ENCODE assay signal across 1 cellular context in the genomic region with DNA sequence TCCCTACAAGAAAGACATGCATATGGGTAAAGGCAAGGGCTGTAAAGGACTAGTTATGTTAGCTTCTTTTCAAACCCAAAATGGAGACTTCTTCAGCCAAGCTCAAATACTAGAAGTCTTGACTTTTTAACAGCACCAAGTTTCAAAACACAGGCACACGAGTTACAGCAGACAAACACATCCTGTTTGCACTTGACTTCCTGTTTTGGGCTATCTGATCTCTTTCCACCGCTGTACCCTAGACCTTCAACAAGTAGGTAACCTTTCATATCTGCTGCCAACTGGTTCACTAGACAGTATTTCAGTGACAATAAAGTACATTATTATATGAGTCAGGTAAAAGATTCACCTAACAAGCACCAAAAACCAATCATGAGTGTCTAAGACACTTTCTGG.
TF ChIP-seq lines count a peak whose summit lies in the region.

No MANE protein-coding gene starts in this region.

TF ChIP-seq in HepG2, 621 proteins besides CTCF, POLR2A, EP300 and RAD21 (continued from another document and continues in another):
- TF ChIP-seq TBX2 (CRISPR knock-in tag; IDR thresholded peaks at IDR 0.05; ENCODE audit: borderline replicate concordance): 0 out of 2 replicates have a peak, but pooled peaks have one; percentile 9
- TF ChIP-seq, protein P1, sequence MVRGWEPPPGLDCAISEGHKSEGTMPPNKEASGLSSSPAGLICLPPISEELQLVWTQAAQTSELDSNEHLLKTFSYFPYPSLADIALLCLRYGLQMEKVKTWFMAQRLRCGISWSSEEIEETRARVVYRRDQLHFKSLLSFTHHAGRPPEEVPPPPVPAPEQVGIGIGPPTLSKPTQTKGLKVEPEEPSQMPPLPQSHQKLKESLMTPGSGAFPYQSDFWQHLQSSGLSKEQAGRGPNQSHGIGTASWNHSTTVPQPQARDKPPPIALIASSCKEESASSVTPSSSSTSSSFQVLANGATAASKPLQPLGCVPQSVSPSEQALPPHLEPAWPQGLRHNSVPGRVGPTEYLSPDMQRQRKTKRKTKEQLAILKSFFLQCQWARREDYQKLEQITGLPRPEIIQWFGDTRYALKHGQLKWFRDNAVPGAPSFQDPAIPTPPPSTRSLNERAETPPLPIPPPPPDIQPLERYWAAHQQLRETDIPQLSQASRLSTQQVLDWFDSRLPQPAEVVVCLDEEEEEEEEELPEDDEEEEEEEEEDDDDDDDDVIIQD (CRISPR knock-in tag; IDR thresholded peaks at IDR 0.05; ENCODE audit: low read depth): 0 out of 2 replicates have a peak, but pooled peaks have one; percentile 32
- TF ChIP-seq FLYWCH1 (CRISPR knock-in tag; IDR thresholded peaks at IDR 0.05): no peak
- TF ChIP-seq, protein P2, sequence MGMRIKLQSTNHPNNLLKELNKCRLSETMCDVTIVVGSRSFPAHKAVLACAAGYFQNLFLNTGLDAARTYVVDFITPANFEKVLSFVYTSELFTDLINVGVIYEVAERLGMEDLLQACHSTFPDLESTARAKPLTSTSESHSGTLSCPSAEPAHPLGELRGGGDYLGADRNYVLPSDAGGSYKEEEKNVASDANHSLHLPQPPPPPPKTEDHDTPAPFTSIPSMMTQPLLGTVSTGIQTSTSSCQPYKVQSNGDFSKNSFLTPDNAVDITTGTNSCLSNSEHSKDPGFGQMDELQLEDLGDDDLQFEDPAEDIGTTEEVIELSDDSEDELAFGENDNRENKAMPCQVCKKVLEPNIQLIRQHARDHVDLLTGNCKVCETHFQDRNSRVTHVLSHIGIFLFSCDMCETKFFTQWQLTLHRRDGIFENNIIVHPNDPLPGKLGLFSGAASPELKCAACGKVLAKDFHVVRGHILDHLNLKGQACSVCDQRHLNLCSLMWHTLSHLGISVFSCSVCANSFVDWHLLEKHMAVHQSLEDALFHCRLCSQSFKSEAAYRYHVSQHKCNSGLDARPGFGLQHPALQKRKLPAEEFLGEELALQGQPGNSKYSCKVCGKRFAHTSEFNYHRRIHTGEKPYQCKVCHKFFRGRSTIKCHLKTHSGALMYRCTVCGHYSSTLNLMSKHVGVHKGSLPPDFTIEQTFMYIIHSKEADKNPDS (CRISPR knock-in tag; IDR thresholded peaks at IDR 0.05): no peak
- TF ChIP-seq FOXO1 (CRISPR knock-in tag; IDR thresholded peaks at IDR 0.05): peak; percentile 88; the same call in 1 of the 2 replicates
- TF ChIP-seq ZNF644 (CRISPR knock-in tag; IDR thresholded peaks at IDR 0.05; ENCODE audit: low read depth): 0 out of 2 replicates have a peak, but pooled peaks have one; percentile 41
- TF ChIP-seq, protein P3, sequence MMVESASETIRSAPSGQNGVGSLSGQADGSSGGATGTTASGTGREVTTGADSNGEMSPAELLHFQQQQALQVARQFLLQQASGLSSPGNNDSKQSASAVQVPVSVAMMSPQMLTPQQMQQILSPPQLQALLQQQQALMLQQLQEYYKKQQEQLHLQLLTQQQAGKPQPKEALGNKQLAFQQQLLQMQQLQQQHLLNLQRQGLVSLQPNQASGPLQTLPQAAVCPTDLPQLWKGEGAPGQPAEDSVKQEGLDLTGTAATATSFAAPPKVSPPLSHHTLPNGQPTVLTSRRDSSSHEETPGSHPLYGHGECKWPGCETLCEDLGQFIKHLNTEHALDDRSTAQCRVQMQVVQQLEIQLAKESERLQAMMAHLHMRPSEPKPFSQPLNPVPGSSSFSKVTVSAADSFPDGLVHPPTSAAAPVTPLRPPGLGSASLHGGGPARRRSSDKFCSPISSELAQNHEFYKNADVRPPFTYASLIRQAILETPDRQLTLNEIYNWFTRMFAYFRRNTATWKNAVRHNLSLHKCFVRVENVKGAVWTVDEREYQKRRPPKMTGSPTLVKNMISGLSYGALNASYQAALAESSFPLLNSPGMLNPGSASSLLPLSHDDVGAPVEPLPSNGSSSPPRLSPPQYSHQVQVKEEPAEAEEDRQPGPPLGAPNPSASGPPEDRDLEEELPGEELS (CRISPR knock-in tag; IDR thresholded peaks at IDR 0.05): peak; percentile 85
- TF ChIP-seq, protein P4, sequence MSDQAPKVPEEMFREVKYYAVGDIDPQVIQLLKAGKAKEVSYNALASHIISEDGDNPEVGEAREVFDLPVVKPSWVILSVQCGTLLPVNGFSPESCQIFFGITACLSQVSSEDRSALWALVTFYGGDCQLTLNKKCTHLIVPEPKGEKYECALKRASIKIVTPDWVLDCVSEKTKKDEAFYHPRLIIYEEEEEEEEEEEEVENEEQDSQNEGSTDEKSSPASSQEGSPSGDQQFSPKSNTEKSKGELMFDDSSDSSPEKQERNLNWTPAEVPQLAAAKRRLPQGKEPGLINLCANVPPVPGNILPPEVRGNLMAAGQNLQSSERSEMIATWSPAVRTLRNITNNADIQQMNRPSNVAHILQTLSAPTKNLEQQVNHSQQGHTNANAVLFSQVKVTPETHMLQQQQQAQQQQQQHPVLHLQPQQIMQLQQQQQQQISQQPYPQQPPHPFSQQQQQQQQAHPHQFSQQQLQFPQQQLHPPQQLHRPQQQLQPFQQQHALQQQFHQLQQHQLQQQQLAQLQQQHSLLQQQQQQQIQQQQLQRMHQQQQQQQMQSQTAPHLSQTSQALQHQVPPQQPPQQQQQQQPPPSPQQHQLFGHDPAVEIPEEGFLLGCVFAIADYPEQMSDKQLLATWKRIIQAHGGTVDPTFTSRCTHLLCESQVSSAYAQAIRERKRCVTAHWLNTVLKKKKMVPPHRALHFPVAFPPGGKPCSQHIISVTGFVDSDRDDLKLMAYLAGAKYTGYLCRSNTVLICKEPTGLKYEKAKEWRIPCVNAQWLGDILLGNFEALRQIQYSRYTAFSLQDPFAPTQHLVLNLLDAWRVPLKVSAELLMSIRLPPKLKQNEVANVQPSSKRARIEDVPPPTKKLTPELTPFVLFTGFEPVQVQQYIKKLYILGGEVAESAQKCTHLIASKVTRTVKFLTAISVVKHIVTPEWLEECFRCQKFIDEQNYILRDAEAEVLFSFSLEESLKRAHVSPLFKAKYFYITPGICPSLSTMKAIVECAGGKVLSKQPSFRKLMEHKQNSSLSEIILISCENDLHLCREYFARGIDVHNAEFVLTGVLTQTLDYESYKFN (CRISPR knock-in tag; conservative IDR thresholded peaks at IDR 0.05): peak; percentile 81; the same call in 1 of the 2 replicates
- no peak for TF ChIP-seq TOPORS (CRISPR knock-in tag; IDR thresholded peaks at IDR 0.05)
- no peak for TF ChIP-seq BRD4 (CRISPR knock-in tag; IDR thresholded peaks at IDR 0.05)
- TF ChIP-seq, protein P5, sequence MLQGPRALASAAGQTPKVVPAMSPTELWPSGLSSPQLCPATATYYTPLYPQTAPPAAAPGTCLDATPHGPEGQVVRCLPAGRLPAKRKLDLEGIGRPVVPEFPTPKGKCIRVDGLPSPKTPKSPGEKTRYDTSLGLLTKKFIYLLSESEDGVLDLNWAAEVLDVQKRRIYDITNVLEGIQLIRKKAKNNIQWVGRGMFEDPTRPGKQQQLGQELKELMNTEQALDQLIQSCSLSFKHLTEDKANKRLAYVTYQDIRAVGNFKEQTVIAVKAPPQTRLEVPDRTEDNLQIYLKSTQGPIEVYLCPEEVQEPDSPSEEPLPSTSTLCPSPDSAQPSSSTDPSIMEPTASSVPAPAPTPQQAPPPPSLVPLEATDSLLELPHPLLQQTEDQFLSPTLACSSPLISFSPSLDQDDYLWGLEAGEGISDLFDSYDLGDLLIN (CRISPR knock-in tag; IDR thresholded peaks at IDR 0.05; ENCODE audit: borderline replicate concordance): no peak
- TF ChIP-seq, protein P6, sequence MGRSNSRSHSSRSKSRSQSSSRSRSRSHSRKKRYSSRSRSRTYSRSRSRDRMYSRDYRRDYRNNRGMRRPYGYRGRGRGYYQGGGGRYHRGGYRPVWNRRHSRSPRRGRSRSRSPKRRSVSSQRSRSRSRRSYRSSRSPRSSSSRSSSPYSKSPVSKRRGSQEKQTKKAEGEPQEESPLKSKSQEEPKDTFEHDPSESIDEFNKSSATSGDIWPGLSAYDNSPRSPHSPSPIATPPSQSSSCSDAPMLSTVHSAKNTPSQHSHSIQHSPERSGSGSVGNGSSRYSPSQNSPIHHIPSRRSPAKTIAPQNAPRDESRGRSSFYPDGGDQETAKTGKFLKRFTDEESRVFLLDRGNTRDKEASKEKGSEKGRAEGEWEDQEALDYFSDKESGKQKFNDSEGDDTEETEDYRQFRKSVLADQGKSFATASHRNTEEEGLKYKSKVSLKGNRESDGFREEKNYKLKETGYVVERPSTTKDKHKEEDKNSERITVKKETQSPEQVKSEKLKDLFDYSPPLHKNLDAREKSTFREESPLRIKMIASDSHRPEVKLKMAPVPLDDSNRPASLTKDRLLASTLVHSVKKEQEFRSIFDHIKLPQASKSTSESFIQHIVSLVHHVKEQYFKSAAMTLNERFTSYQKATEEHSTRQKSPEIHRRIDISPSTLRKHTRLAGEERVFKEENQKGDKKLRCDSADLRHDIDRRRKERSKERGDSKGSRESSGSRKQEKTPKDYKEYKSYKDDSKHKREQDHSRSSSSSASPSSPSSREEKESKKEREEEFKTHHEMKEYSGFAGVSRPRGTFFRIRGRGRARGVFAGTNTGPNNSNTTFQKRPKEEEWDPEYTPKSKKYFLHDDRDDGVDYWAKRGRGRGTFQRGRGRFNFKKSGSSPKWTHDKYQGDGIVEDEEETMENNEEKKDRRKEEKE (IDR thresholded peaks at IDR 0.05): no peak
- TF ChIP-seq ZNF558 (CRISPR knock-in tag; IDR thresholded peaks at IDR 0.05; ENCODE audit: borderline replicate concordance): no peak
- TF ChIP-seq FOSL2 (CRISPR knock-in tag; IDR thresholded peaks at IDR 0.05): peak; percentile 44; the same call in 1 of the 2 replicates
- no peak for TF ChIP-seq HNF4G (IDR thresholded peaks at IDR 0.05; ENCODE audit: borderline replicate concordance, low read depth, low read length)
- TF ChIP-seq HNF4G (CRISPR knock-in tag; IDR thresholded peaks at IDR 0.05; ENCODE audit: borderline replicate concordance, low read depth): no peak
- TF ChIP-seq ZNF205 (CRISPR knock-in tag; IDR thresholded peaks at IDR 0.05): no peak
- TF ChIP-seq RARA (CRISPR knock-in tag; IDR thresholded peaks at IDR 0.05): peak; percentile 80
- peak; percentile 83; the same call in 1 of the 2 replicates for TF ChIP-seq FOXK1 (CRISPR knock-in tag; IDR thresholded peaks at IDR 0.05; ENCODE audit: borderline replicate concordance, low read depth)
- TF ChIP-seq SSRP1 (CRISPR knock-in tag; IDR thresholded peaks at IDR 0.05): 0 out of 2 replicates have a peak, but pooled peaks have one; percentile 1
- TF ChIP-seq ZNF543 (CRISPR knock-in tag; IDR thresholded peaks at IDR 0.05): no peak
- TF ChIP-seq, protein P7, sequence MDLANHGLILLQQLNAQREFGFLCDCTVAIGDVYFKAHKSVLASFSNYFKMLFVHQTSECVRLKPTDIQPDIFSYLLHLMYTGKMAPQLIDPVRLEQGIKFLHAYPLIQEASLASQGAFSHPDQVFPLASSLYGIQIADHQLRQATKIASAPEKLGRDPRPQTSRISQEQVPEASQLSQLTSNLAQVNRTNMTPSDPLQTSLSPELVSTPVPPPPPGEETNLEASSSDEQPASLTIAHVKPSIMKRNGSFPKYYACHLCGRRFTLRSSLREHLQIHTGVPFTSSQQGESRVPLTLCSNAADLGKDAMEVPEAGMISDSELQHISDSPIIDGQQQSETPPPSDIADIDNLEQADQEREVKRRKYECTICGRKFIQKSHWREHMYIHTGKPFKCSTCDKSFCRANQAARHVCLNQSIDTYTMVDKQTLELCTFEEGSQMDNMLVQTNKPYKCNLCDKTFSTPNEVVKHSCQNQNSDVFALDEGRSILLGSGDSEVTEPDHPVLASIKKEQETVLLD (CRISPR knock-in tag; IDR thresholded peaks at IDR 0.05; ENCODE audit: low read depth): no peak
- no peak for TF ChIP-seq ATM (IDR thresholded peaks at IDR 0.05; ENCODE audit: borderline replicate concordance)
- TF ChIP-seq ZNF891 (CRISPR knock-in tag; IDR thresholded peaks at IDR 0.05): no peak
- TF ChIP-seq ESRRA (CRISPR knock-in tag; IDR thresholded peaks at IDR 0.05; ENCODE audit: low read depth): no peak
- TF ChIP-seq, protein P8, sequence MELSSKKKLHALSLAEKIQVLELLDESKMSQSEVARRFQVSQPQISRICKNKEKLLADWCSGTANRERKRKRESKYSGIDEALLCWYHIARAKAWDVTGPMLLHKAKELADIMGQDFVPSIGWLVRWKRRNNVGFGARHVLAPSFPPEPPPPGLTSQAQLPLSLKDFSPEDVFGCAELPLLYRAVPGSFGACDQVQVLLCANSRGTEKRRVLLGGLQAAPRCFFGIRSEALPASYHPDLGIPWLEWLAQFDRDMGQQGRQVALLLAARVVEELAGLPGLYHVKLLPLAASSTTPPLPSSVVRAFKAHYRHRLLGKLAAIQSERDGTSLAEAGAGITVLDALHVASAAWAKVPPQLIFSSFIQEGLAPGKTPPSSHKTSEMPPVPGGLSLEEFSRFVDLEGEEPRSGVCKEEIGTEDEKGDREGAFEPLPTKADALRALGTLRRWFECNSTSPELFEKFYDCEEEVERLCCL (CRISPR knock-in tag; IDR thresholded peaks at IDR 0.05; ENCODE audit: borderline replicate concordance): 0 out of 2 replicates have a peak, but pooled peaks have one; percentile 59
- no peak for TF ChIP-seq NONO (IDR thresholded peaks at IDR 0.05)
- no peak for TF ChIP-seq NONO (CRISPR knock-in tag; conservative IDR thresholded peaks at IDR 0.05)
- no peak for TF ChIP-seq PAF1 (CRISPR knock-in tag; IDR thresholded peaks at IDR 0.05)
- peak; percentile 86; the same call in 1 of the 2 replicates for TF ChIP-seq SIX1 (CRISPR knock-in tag; IDR thresholded peaks at IDR 0.05; ENCODE audit: borderline replicate concordance)
- TF ChIP-seq SP4 (CRISPR knock-in tag; IDR thresholded peaks at IDR 0.05): no peak
- no peak for TF ChIP-seq TEAD3 (CRISPR knock-in tag; optimal IDR thresholded peaks at IDR 0.05; ENCODE audit: borderline replicate concordance)
- TF ChIP-seq EZH2 (conservative IDR thresholded peaks at IDR 0.05; ENCODE audit: low read depth, low read length): no peak
- TF ChIP-seq GATAD2A (CRISPR knock-in tag; IDR thresholded peaks at IDR 0.05): peak; percentile 86
- TF ChIP-seq ELF1 (CRISPR knock-in tag; IDR thresholded peaks at IDR 0.05): peak; percentile 73
- peak; percentile 86 for TF ChIP-seq MED1 (CRISPR knock-in tag; IDR thresholded peaks at IDR 0.05)
- no peak for TF ChIP-seq ZNF260 (CRISPR knock-in tag; IDR thresholded peaks at IDR 0.05; ENCODE audit: borderline replicate concordance, low read depth)
- TF ChIP-seq KAT8 (CRISPR knock-in tag; IDR thresholded peaks at IDR 0.05): peak; percentile 20; the same call in 1 of the 2 replicates
- TF ChIP-seq RCOR2 (CRISPR knock-in tag; IDR thresholded peaks at IDR 0.05): peak; percentile 34; the same call in 1 of the 2 replicates
- no peak for TF ChIP-seq FOXA1 (IDR thresholded peaks at IDR 0.05)
- TF ChIP-seq FOXA1 (CRISPR knock-in tag; IDR thresholded peaks at IDR 0.05): peak; percentile 67
- TF ChIP-seq, protein P9, sequence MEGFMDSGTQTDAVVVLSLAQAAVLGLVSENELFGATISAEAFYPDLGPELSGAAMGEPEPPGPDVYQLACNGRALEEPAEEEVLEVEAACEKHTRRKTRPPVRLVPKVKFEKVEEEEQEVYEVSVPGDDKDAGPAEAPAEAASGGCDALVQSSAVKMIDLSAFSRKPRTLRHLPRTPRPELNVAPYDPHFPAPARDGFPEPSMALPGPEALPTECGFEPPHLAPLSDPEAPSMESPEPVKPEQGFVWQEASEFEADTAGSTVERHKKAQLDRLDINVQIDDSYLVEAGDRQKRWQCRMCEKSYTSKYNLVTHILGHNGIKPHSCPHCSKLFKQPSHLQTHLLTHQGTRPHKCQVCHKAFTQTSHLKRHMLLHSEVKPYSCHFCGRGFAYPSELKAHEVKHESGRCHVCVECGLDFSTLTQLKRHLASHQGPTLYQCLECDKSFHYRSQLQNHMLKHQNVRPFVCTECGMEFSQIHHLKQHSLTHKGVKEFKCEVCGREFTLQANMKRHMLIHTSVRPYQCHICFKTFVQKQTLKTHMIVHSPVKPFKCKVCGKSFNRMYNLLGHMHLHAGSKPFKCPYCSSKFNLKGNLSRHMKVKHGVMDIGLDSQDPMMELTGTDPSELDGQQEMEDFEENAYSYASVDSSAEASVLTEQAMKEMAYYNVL (CRISPR knock-in tag; IDR thresholded peaks at IDR 0.05; ENCODE audit: borderline replicate concordance): no peak
- peak; percentile 33; the same call in 1 of the 2 replicates for TF ChIP-seq SALL1 (CRISPR knock-in tag; IDR thresholded peaks at IDR 0.05)
